Comparison of ENCODE assay signal across 8 cellular contexts in genomic region chr4:127963633-127964398, GRCh38. TPM values are rescaled to one million over a fixed set of nuclear protein-coding genes. Genes with fewer than 3 reads are reported as not detected.
DNase-seq lines count a peak whose midpoint lies in the region; ATAC-seq and TF ChIP-seq lines count a peak whose summit lies in the region.
"Not testable (repeated sequence)": the region's sequence is repeated elsewhere in the genome, so short reads cannot be mapped to it uniquely, and the experiment has no call there.

No MANE protein-coding gene starts in this region.

- not testable (repeated sequence) for DNase-seq in HFF-Myc (ENCODE audit: extremely low read depth, low read depth); choroid plexus epithelial cell (ENCODE audit: low read depth); right atrium auricular region (ENCODE audit: low spot score)
- DNase-seq in stimulated activated effector memory CD8-positive, alpha-beta T cell treated with anti-CD3 and anti-CD28 coated beads, Interleukin-12 subunit alpha, Interleukin-12 subunit beta, amount 100 ng/mL, for 72 hours (ENCODE audit: low spot score in 2 of 2): peak; percentile 12 to 71

- peaks cover 48% of the 10 kb centered on the region for H3K36me3 Mint-ChIP-seq in activated T-helper 17 cell treated with anti-CD3 and anti-CD28 coated beads, Interleukin-2, amount 50 U/mL, for 72 hours (ENCODE audit: low read depth)
- peaks cover 12% of the 10 kb centered on the region for H3K36me3 Mint-ChIP-seq in nephron (ENCODE audit: low read depth)
- H3K36me3 Mint-ChIP-seq in stimulated activated effector memory CD8-positive, alpha-beta T cell treated with anti-CD3 and anti-CD28 coated beads, Interleukin-12 subunit alpha, Interleukin-12 subunit beta, amount 100 ng/mL, for 72 hours: peaks cover 27% of the 10 kb centered on the region

- H4K20me1 ChIP-seq in BLaER1: peaks cover 51% of the 10 kb centered on the region
- not testable (repeated sequence) for H4K20me1 ChIP-seq in SU-DHL-6 (ENCODE audit: low read depth, low read length)

- H3K27me3 Mint-ChIP-seq in activated T-helper 17 cell treated with anti-CD3 and anti-CD28 coated beads, Interleukin-2, amount 50 U/mL, for 72 hours; nephron (ENCODE audit: low read depth): not testable (repeated sequence)

- peaks cover 22% of the 10 kb centered on the region for H3K4me1 Mint-ChIP-seq in activated T-helper 17 cell treated with anti-CD3 and anti-CD28 coated beads, Interleukin-2, amount 50 U/mL, for 72 hours
- peaks cover 12% of the 10 kb centered on the region for H3K4me1 Mint-ChIP-seq in nephron
- peaks cover 32% of the 10 kb centered on the region for H3K4me1 Mint-ChIP-seq in stimulated activated effector memory CD8-positive, alpha-beta T cell treated with anti-CD3 and anti-CD28 coated beads, Interleukin-12 subunit alpha, Interleukin-12 subunit beta, amount 100 ng/mL, for 72 hours

- not testable (repeated sequence) for ATAC-seq in activated T-helper 17 cell treated with anti-CD3 and anti-CD28 coated beads, Interleukin-2, amount 50 U/mL, for 72 hours (replicated peaks); stimulated activated effector memory CD8-positive, alpha-beta T cell treated with anti-CD3 and anti-CD28 coated beads, Interleukin-12 subunit alpha, Interleukin-12 subunit beta, amount 100 ng/mL, for 72 hours

- H3K27ac ChIP-seq in BLaER1: peak overlapping the region; percentile 91
- H3K27ac ChIP-seq in SU-DHL-6 (ENCODE audit: low read depth, low read length): not testable (repeated sequence)
- peak overlapping the region; percentile 92 to 94 for H3K27ac ChIP-seq in right atrium auricular region

- peak overlapping the region; percentile 77 for H3K4me2 ChIP-seq in BLaER1
- not testable (repeated sequence) for H3K4me2 ChIP-seq in SU-DHL-6 (ENCODE audit: low read depth, low read length, poor library complexity, severe bottlenecking)

- H3K36me3 ChIP-seq in BLaER1: peaks cover 12% of the 10 kb centered on the region; the same call in 1 of the 2 replicates
- not testable (repeated sequence) for H3K36me3 ChIP-seq in SU-DHL-6 (ENCODE audit: low read length); right atrium auricular region

- not testable (repeated sequence) for H3K9me2 ChIP-seq in SU-DHL-6 (replicated peaks; ENCODE audit: insufficient read depth, low read length)

- peak overlapping the region; percentile 95 for H3K9ac ChIP-seq in BLaER1
- peak overlapping the region; percentile 89; the same call in 1 of the 2 replicates for H3K9ac ChIP-seq in SU-DHL-6 (ENCODE audit: low read length)

- peaks cover 48% of the 10 kb centered on the region for H3K79me2 ChIP-seq in SU-DHL-6 (ENCODE audit: insufficient read depth, low read length)

- H3K4me3 ChIP-seq in BLaER1 (peak overlapping the region; percentile 94), HFF-Myc (replicated peaks; ENCODE audit: low read depth, low read length) (peak overlapping the region; percentile 90), choroid plexus epithelial cell (ENCODE audit: low read depth, low read length) (peak overlapping the region; percentile 99), right atrium auricular region (peak overlapping the region; percentile 74 to 85)
- not testable (repeated sequence) for H3K4me3 ChIP-seq in SU-DHL-6 (ENCODE audit: insufficient read depth, low read length, poor library complexity, severe bottlenecking)

- TF ChIP-seq CTCF in HFF-Myc (IDR thresholded peaks at IDR 0.05; ENCODE audit: low read depth, low read length, missing control alignments); SU-DHL-6 (IDR thresholded peaks at IDR 0.05; ENCODE audit: insufficient read depth, low read length, poor library complexity, severe bottlenecking); choroid plexus epithelial cell (conservative IDR thresholded peaks at IDR 0.05; ENCODE audit: low read depth, low read length); right atrium auricular region (IDR thresholded peaks at IDR 0.05); nephron (IDR thresholded peaks at IDR 0.05; ENCODE audit: unreplicated experiment in 3 of 3): not testable (repeated sequence)

- not testable (repeated sequence) for H3K9me3 ChIP-seq in BLaER1; SU-DHL-6 (ENCODE audit: insufficient read depth, low read length); right atrium auricular region

- not testable (repeated sequence) for H3F3A ChIP-seq in SU-DHL-6 (ENCODE audit: insufficient read depth)

- H3K27ac Mint-ChIP-seq in activated T-helper 17 cell treated with anti-CD3 and anti-CD28 coated beads, Interleukin-2, amount 50 U/mL, for 72 hours: peak overlapping the region; percentile 56
- peak overlapping the region; percentile 47 to 80 (median 80) for H3K27ac Mint-ChIP-seq in nephron
- H3K27ac Mint-ChIP-seq in stimulated activated effector memory CD8-positive, alpha-beta T cell treated with anti-CD3 and anti-CD28 coated beads, Interleukin-12 subunit alpha, Interleukin-12 subunit beta, amount 100 ng/mL, for 72 hours: peak overlapping the region; percentile 91

- H3K4me1 ChIP-seq in BLaER1 (peaks cover 32% of the 10 kb centered on the region), right atrium auricular region (peaks cover 0 to 24% of the 10 kb centered on the region in 2 donors)

- not testable (repeated sequence) for H3K27me3 ChIP-seq in BLaER1; SU-DHL-6 (ENCODE audit: low read length); right atrium auricular region

- peak overlapping the region; percentile 97 for H3K4me3 Mint-ChIP-seq in activated T-helper 17 cell treated with anti-CD3 and anti-CD28 coated beads, Interleukin-2, amount 50 U/mL, for 72 hours
- H3K4me3 Mint-ChIP-seq in nephron: peak overlapping the region; percentile 83 to 88 (median 87)
- H3K4me3 Mint-ChIP-seq in stimulated activated effector memory CD8-positive, alpha-beta T cell treated with anti-CD3 and anti-CD28 coated beads, Interleukin-12 subunit alpha, Interleukin-12 subunit beta, amount 100 ng/mL, for 72 hours: peak overlapping the region; percentile 94

- H3K9me3 Mint-ChIP-seq in activated T-helper 17 cell treated with anti-CD3 and anti-CD28 coated beads, Interleukin-2, amount 50 U/mL, for 72 hours; nephron; stimulated activated effector memory CD8-positive, alpha-beta T cell treated with anti-CD3 and anti-CD28 coated beads, Interleukin-12 subunit alpha, Interleukin-12 subunit beta, amount 100 ng/mL, for 72 hours: not testable (repeated sequence)

- H2AFZ ChIP-seq in SU-DHL-6 (ENCODE audit: low read depth, low read length, severe bottlenecking): not testable (repeated sequence)

RNA-seq across cellular contexts. Expression of gene MFSD8, which starts 1.2 kb away (rescaled TPM):
- total RNA-seq in activated T-helper 17 cell treated with anti-CD3 and anti-CD28 coated beads, Interleukin-2, amount 50 U/mL, for 72 hours: 10 to 100 TPM; 19.4 to 22.9 TPM
- 10 to 100 TPM in 1 of 2 donors, 1 to 10 TPM in 1; 8.3 to 10.7 TPM for total RNA-seq in right atrium auricular region

RNA-seq across cellular contexts. Expression of gene ABHD18, which starts 1.4 kb away (rescaled TPM):
- total RNA-seq in activated T-helper 17 cell treated with anti-CD3 and anti-CD28 coated beads, Interleukin-2, amount 50 U/mL, for 72 hours: 10 to 100 TPM; 24.5 to 24.6 TPM
- total RNA-seq in right atrium auricular region: 1 to 10 TPM; 5.3 to 7.2 TPM
